In the genomic region with DNA sequence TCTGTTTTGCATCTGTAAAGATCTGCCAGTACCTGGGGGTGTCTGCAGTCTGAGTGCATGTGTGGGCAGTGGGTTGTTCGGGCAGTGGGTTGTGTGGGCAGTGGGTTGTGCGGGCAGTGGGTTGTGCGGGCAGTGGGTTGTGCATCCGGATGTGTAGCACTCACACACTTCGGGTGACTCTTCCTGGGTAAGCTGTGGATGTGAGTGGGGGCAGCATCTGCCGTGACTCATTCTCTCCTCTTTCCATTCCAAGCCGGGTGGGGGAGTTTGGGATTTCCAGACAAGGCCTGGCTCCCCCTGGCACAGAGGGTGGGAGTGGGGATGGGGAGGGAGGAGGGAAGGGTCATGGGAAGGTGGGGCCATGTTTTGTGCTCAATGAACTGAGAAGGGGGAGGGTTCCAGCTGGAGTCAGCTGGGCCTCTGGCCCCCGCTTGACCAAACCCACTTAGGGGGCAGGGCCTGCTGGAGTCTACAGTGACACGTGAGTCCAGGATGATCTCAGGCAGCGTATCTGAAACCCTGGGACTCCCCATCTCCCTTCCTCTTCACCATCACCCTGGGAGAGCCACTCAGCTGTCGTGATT, we compare ENCODE assay signal across 14 cellular contexts. TPM values are rescaled to one million over a fixed set of nuclear protein-coding genes. Genes with fewer than 3 reads are reported as not detected.
A peak's percentile ranks its signal among the peaks of the same experiment; 100 is the strongest.
DNase-seq lines count a peak whose midpoint lies in the region; ATAC-seq and TF ChIP-seq lines count a peak whose summit lies in the region.
"Had no signal": no experiment of that assay in that cellular context is flagged by ENCODE, and none has a peak within 500 bp of the region (broad histone marks: within the 10 kb centered on the region; RNA-seq: fewer than 3 reads in every experiment).

No MANE protein-coding gene starts in this region.

- no peaks in the 10 kb centered on the region for H3K23me2 ChIP-seq in H9 (ENCODE audit: insufficient read length, low read depth, low read length, poor library complexity, severe bottlenecking)

- no peaks in the 10 kb centered on the region for H3K36me3 ChIP-seq in hepatocyte (replicated peaks; ENCODE audit: insufficient read depth, low read depth)
- H3K36me3 ChIP-seq: gastrocnemius medialis had no signal

- TF ChIP-seq CTCF in hepatocyte (IDR thresholded peaks at IDR 0.05; ENCODE audit: poor library complexity) (no peak), progenitor cell of endocrine pancreas (IDR thresholded peaks at IDR 0.05; ENCODE audit: unreplicated experiment) (no peak), H9 (conservative IDR thresholded peaks at IDR 0.05) (no peak), GM10248 (IDR thresholded peaks at IDR 0.05; ENCODE audit: control extremely low read depth, extremely low read depth, low read depth, missing control alignments) (no peak)

- H4K8ac ChIP-seq in H9 (replicated peaks; ENCODE audit: insufficient read length, low read depth, low read length) = no peak overlapping the region

- H2BK5ac ChIP-seq in H9 (ENCODE audit: insufficient read length, low read length) = no peak overlapping the region

- no peak overlapping the region for H3K14ac ChIP-seq in H9 (ENCODE audit: insufficient read depth, low read length)

- no peak overlapping the region for H2BK15ac ChIP-seq in H9 (ENCODE audit: low read depth, low read length)

- H3K18ac ChIP-seq in H9 (ENCODE audit: insufficient read length, low read depth, low read length) = no peak overlapping the region

- no peak overlapping the region for H3K9ac ChIP-seq in H9 (ENCODE audit: extremely low read depth, insufficient read length, low read length)

- DNase-seq in ELF-1 (ENCODE audit: low read depth, low spot score) = peak; percentile 65
- DNase-seq in hepatocyte (ENCODE audit: low spot score) = peak; percentile 78
- no peak for DNase-seq in progenitor cell of endocrine pancreas (ENCODE audit: low spot score, unreplicated experiment)
- DNase-seq in H9 = no peak
- DNase-seq in NCI-H1436 (lab: John Stamatoyannopoulos, UW) = no peak
- no peak for DNase-seq in GM10248 (ENCODE audit: extremely low spot score)
- DNase-seq in activated T-cell treated with anti-CD3 and anti-CD28 coated beads, Interleukin-2, amount 50 U/mL, for 4 hours = no peak
- DNase-seq: activated CD8-positive, alpha-beta memory T cell treated with anti-CD3 and anti-CD28 coated beads, Interleukin-2, amount 50 U/mL, for 48 hours; body of pancreas; gastrocnemius medialis; mesendoderm; NCI-H1436 treated with DMSO at 0.1 percent for 48 hours had no signal

- H3K36me3 Mint-ChIP-seq in progenitor cell of endocrine pancreas (ENCODE audit: insufficient read depth) (peaks cover 2% of the 10 kb centered on the region), H9 (ENCODE audit: insufficient read depth in 1 of 3, low read depth in 3 of 3) (peaks cover 0 to 2% (median 0%) of the 10 kb centered on the region in 3 experiments; a peak in 2 of 7 replicates)
- H3K36me3 Mint-ChIP-seq in activated T-cell treated with anti-CD3 and anti-CD28 coated beads, Interleukin-2, amount 50 U/mL, for 4 hours (ENCODE audit: insufficient read depth) = no peaks in the 10 kb centered on the region

- peak overlapping the region; percentile 20 for H3K4me2 ChIP-seq in hepatocyte
- no peak overlapping the region for H3K4me2 ChIP-seq in H9 (ENCODE audit: insufficient read depth, insufficient read length, low read length)

- no peak overlapping the region for H3K56ac ChIP-seq in H9 (ENCODE audit: insufficient read length, low read depth, low read length)

- H3K23ac ChIP-seq in H9 (ENCODE audit: insufficient read length, low read depth, low read length) = no peak overlapping the region

- H2BK12ac ChIP-seq in H9 (ENCODE audit: insufficient read length, low read depth, low read length) = no peak overlapping the region

- peaks cover 18% of the 10 kb centered on the region for H3K4me1 Mint-ChIP-seq in progenitor cell of endocrine pancreas (ENCODE audit: low read depth)
- H3K4me1 Mint-ChIP-seq in H9 = peaks cover 46 to 68% of the 10 kb centered on the region in 2 experiments
- H3K4me1 Mint-ChIP-seq in activated T-cell treated with anti-CD3 and anti-CD28 coated beads, Interleukin-2, amount 50 U/mL, for 4 hours (ENCODE audit: low read depth) = peaks cover 14% of the 10 kb centered on the region

- H2BK20ac ChIP-seq in H9 (ENCODE audit: low read depth, low read length, poor library complexity, severe bottlenecking) = no peak overlapping the region

- H3K9me3 Mint-ChIP-seq in progenitor cell of endocrine pancreas (ENCODE audit: low read depth) (no peaks in the 10 kb centered on the region), H9 (no peaks in the 10 kb centered on the region)
- H3K9me3 Mint-ChIP-seq in activated T-cell treated with anti-CD3 and anti-CD28 coated beads, Interleukin-2, amount 50 U/mL, for 4 hours = no peaks in the 10 kb centered on the region

- no peak overlapping the region for H4K5ac ChIP-seq in H9 (ENCODE audit: insufficient read length, low read depth, low read length)

- no peaks in the 10 kb centered on the region for H3K79me1 ChIP-seq in H9 (ENCODE audit: insufficient read depth, low read depth, low read length, poor library complexity, severe bottlenecking)

- H3K9me2 ChIP-seq in hepatocyte (replicated peaks; ENCODE audit: insufficient read depth) = no peaks in the 10 kb centered on the region

- no peak overlapping the region for H2AFZ ChIP-seq in hepatocyte
- no peak overlapping the region for H2AFZ ChIP-seq in H9 (ENCODE audit: low read length)

- no peak overlapping the region for H3K4me3 ChIP-seq in hepatocyte
- H3K4me3 ChIP-seq: body of pancreas, gastrocnemius medialis had no signal

- H2BK120ac ChIP-seq in H9 (ENCODE audit: low read depth, low read length, poor library complexity, severe bottlenecking) = no peak overlapping the region

- H3K27ac Mint-ChIP-seq in progenitor cell of endocrine pancreas = peak overlapping the region; percentile 13
- H3K27ac Mint-ChIP-seq in H9 = 0 out of 7 replicates have a peak overlapping the region, but pooled peaks of 1 of the 3 experiments have one; percentile 7

- H4K20me1 ChIP-seq in hepatocyte (ENCODE audit: insufficient read depth, poor library complexity, severe bottlenecking) = no peaks in the 10 kb centered on the region
- no peaks in the 10 kb centered on the region for H4K20me1 ChIP-seq in H9 (ENCODE audit: control insufficient read depth, insufficient read depth, insufficient read length)

- no peak for ATAC-seq in activated T-cell treated with anti-CD3 and anti-CD28 coated beads, Interleukin-2, amount 50 U/mL, for 4 hours
- ATAC-seq: body of pancreas, gastrocnemius medialis had no signal

- POLR2A ChIA-PET in GM10248 (lab: Yijun Ruan, JAX) = no interaction called here

- H3K27ac ChIP-seq in angular gyrus (ENCODE audit: low read depth, low read length) (peak overlapping the region; percentile 71), hepatocyte (peak overlapping the region; percentile 37), H9 (ENCODE audit: insufficient read length, low read depth, low read length) (no peak overlapping the region)
- H3K27ac ChIP-seq: body of pancreas, gastrocnemius medialis had no signal

- H3K4me3 Mint-ChIP-seq in progenitor cell of endocrine pancreas (ENCODE audit: low read depth) = no peak overlapping the region
- no peak overlapping the region for H3K4me3 Mint-ChIP-seq in H9
- H3K4me3 Mint-ChIP-seq in activated T-cell treated with anti-CD3 and anti-CD28 coated beads, Interleukin-2, amount 50 U/mL, for 4 hours = no peak overlapping the region

- 58% methylated on average over 9 of the region's 11 CpGs for WGBS in hepatocyte (ENCODE audit: low lambda C conversion rate, missing lambda C conversion rate)
- WGBS in H9 (ENCODE audit: extremely low coverage, insufficient read length, low lambda C conversion rate) = no CpG with 5 or more reads among the region's 11 CpGs

- CTCF ChIA-PET in GM10248 (lab: Yijun Ruan, JAX) = no interaction called here

- H3K9me3 ChIP-seq in hepatocyte (ENCODE audit: low read depth) = no peaks in the 10 kb centered on the region
- H3K9me3 ChIP-seq in H9 (ENCODE audit: control insufficient read depth, low read depth, low read length) = no peaks in the 10 kb centered on the region
- H3K9me3 ChIP-seq: body of pancreas, gastrocnemius medialis had no signal

- H3K4me1 ChIP-seq in hepatocyte (ENCODE audit: insufficient read depth) (peaks cover 24% of the 10 kb centered on the region), H9 (ENCODE audit: insufficient read depth, low read length) (peaks cover 7% of the 10 kb centered on the region; the same call in 1 of the 2 replicates)
- H3K4me1 ChIP-seq: gastrocnemius medialis had no signal

- no peak overlapping the region for H3T11ph ChIP-seq in H9 (ENCODE audit: low read length)

- H3K27me3 ChIP-seq in hepatocyte = no peaks in the 10 kb centered on the region
- no peaks in the 10 kb centered on the region for H3K27me3 ChIP-seq in H9 (ENCODE audit: insufficient read depth, low read length)

- no peak overlapping the region for H2AK5ac ChIP-seq in H9 (ENCODE audit: insufficient read length, low read length)

- H4K91ac ChIP-seq in H9 (ENCODE audit: insufficient read length, low read depth, low read length) = no peak overlapping the region

- H3K27me3 Mint-ChIP-seq in progenitor cell of endocrine pancreas (peaks cover 10% of the 10 kb centered on the region), H9 (ENCODE audit: low read depth) (peaks cover 14% of the 10 kb centered on the region)
- H3K27me3 Mint-ChIP-seq in activated T-cell treated with anti-CD3 and anti-CD28 coated beads, Interleukin-2, amount 50 U/mL, for 4 hours (ENCODE audit: low read depth) = peaks cover 9% of the 10 kb centered on the region

- H3K4ac ChIP-seq in H9 (ENCODE audit: low read depth, low read length) = no peak overlapping the region

- H3K79me2 ChIP-seq in hepatocyte (no peaks in the 10 kb centered on the region), H9 (ENCODE audit: insufficient read depth, low read length) (no peaks in the 10 kb centered on the region)

RNA-seq across cellular contexts. Expression of a gene that starts 8.3 kb away (rescaled TPM):
- total RNA-seq in hepatocyte (5.6 and 7.0 TPM in 2 replicates), progenitor cell of endocrine pancreas (7.1 and 8.4 TPM in 2 replicates), H9 (2021) (2.9 and 3.6 TPM in 2 replicates)
- polyA plus RNA-seq in hepatocyte = 5.5 and 7.6 TPM in 2 replicates
- total RNA-seq in activated T-cell treated with anti-CD3 and anti-CD28 coated beads, Interleukin-2, amount 50 U/mL, for 4 hours = under 1 TPM in 1 of 3 donors, not detected in 2; 0.03 TPM
- total RNA-seq: gastrocnemius medialis; T-helper 2 cell treated with Interferon-gamma antibody and Interleukin-4, amounts not matched to agents 100 ng/mL and 5 ng/mL, for 36 hours had no signal

Comparison
In these comparisons a context has a peak if more than half of its experiments do, and no peak if none do; other contexts are left out.
1. DNase-seq: peak in ELF-1 (single experiment) and hepatocyte (single experiment); none in progenitor cell of endocrine pancreas (single experiment), H9 (single experiment), NCI-H1436 (single experiment), GM10248 (single experiment) and activated T-cell treated with anti-CD3 and anti-CD28 coated beads, Interleukin-2, amount 50 U/mL, for 4 hours (single experiment).